6 cellular contexts compared by ENCODE assay signal in genomic region chr14:53362916-53363315, GRCh38.
A peak's percentile ranks its signal among the peaks of the same experiment; 100 is the strongest.
DNase-seq lines count a peak whose midpoint lies in the region; TF ChIP-seq lines count a peak whose summit lies in the region.
"Not testable (repeated sequence)": the region's sequence is repeated elsewhere in the genome, so short reads cannot be mapped to it uniquely, and the experiment has no call there.

No MANE protein-coding gene starts in this region.

- in situ Hi-C loops in mammary epithelial cell (cut with MboI; ENCODE audit: low sequenced_read_pairs in 2 of 2): not testable (repeated sequence)

- H3K27me3 ChIP-seq in mammary epithelial cell (ENCODE audit: insufficient read depth, low read length): not testable (repeated sequence)

- not testable (repeated sequence) for H2AFZ ChIP-seq in mammary epithelial cell (ENCODE audit: low read depth, low read length)

- H3K4me3 ChIP-seq in mammary epithelial cell (replicated peaks in 1 of 3; ENCODE audit: insufficient read depth in 1 of 3, low read depth in 2 of 3, low read length in 3 of 3); epithelial cell of esophagus (ENCODE audit: low read length); fibroblast of mammary gland (ENCODE audit: control insufficient read depth, low read depth, low read length): not testable (repeated sequence)

- H3K79me2 ChIP-seq in mammary epithelial cell (ENCODE audit: insufficient read depth, low read length): not testable (repeated sequence)

- intact Hi-C loops in mammary epithelial cell (cut with micrococcal nuclease): not testable (repeated sequence)

- H4K20me1 ChIP-seq in mammary epithelial cell (ENCODE audit: insufficient read depth, low read length): not testable (repeated sequence)

- DNase-seq in GM03348 (ENCODE audit: low spot score): peak; percentile 20
- peak; percentile 51 for DNase-seq in mammary epithelial cell
- peak; percentile 78 for DNase-seq in epithelial cell of esophagus (ENCODE audit: low read depth)
- peak; percentile 67 for DNase-seq in fibroblast of mammary gland (ENCODE audit: low read depth)
- DNase-seq in iris pigment epithelial cell (ENCODE audit: low read depth): peak; percentile 37
- DNase-seq in stromal cell of bone marrow (ENCODE audit: low read depth): peak; percentile 34

- BruUV-seq in mammary epithelial cell (replicated peaks; lab: Mats Ljungman, UMichigan): not testable (repeated sequence)

- not testable (repeated sequence) for H3K4me2 ChIP-seq in mammary epithelial cell (ENCODE audit: insufficient read depth, low read depth, low read length)

- H3K4me1 ChIP-seq in mammary epithelial cell (ENCODE audit: insufficient read depth, low read length): not testable (repeated sequence)

- dilution Hi-C loops in mammary epithelial cell (cut with HindIII; ENCODE audit: low sequenced_read_pairs): not testable (repeated sequence)

- CTCF ChIA-PET in mammary epithelial cell (lab: Charles Lee; ENCODE audit: low non-redundant PET): not testable (repeated sequence)

- 100% methylated on average over 2 of the region's 2 CpGs for WGBS in mammary epithelial cell (ENCODE audit: low coverage, missing lambda C conversion rate)

- TF ChIP-seq CTCF in mammary epithelial cell (conservative IDR thresholded peaks at IDR 0.05 in 1 of 2, IDR thresholded peaks at IDR 0.05 in 1 of 2; ENCODE audit: extremely low read depth in 1 of 2, insufficient read depth in 1 of 2, low read depth in 1 of 2, low read length in 2 of 2); epithelial cell of esophagus (IDR thresholded peaks at IDR 0.05; ENCODE audit: insufficient read depth, low read depth, low read length, missing control alignments); fibroblast of mammary gland (conservative IDR thresholded peaks at IDR 0.05; ENCODE audit: control insufficient read depth, insufficient read depth, low read depth, low read length): not testable (repeated sequence)

- H3K9me3 ChIP-seq in mammary epithelial cell (replicated peaks; ENCODE audit: insufficient read depth, low read length): not testable (repeated sequence)

- H3K36me3 ChIP-seq in mammary epithelial cell (ENCODE audit: insufficient read depth, low read length): not testable (repeated sequence)

- not testable (repeated sequence) for H3K9ac ChIP-seq in mammary epithelial cell (ENCODE audit: insufficient read depth, low read length)

- H3K27ac ChIP-seq in mammary epithelial cell (ENCODE audit: insufficient read depth, low read depth, low read length): not testable (repeated sequence)

Comparison
In these comparisons a context has a peak if more than half of its experiments do, and no peak if none do; other contexts are left out.
1. DNase-seq: peak in every context shown above with its lines; median percentile 78 in epithelial cell of esophagus; 67 in fibroblast of mammary gland; 51 in mammary epithelial cell; 37 in iris pigment epithelial cell; 34 in stromal cell of bone marrow; 20 in GM03348.